In genomic region chr11:75388386-75389275, GRCh38 we compare ENCODE assay signal across 9 cellular contexts. TPM values are rescaled to one million over a fixed set of nuclear protein-coding genes. Genes with fewer than 3 reads are reported as not detected.
DNase-seq lines count a peak whose midpoint lies in the region; ATAC-seq, FAIRE-seq and TF ChIP-seq lines count a peak whose summit lies in the region.
"Had no signal": no experiment of that assay in that cellular context is flagged by ENCODE, and none has a peak within 500 bp of the region (broad histone marks: within the 10 kb centered on the region; RNA-seq: fewer than 3 reads in every experiment).

No MANE protein-coding gene starts in this region.

- no peaks in the 10 kb centered on the region for H3K9me3 Mint-ChIP-seq in activated T-helper 2 cell treated with anti-CD3 and anti-CD28 coated beads, Interferon-gamma antibody, Interleukin-2, Interleukin-4, amounts not matched to agents 10 μg/mL and 5 μg/mL and 100 μg/mL, durations not matched to agents 14 hours and 24 hours and 36 hours
- H3K9me3 Mint-ChIP-seq in type B pancreatic cell, result no peaks in the 10 kb centered on the region

- H3K27me3 ChIP-seq in MG63, result no peaks in the 10 kb centered on the region
- H3K27me3 ChIP-seq in osteoblast (ENCODE audit: insufficient read depth, low read length), result no peaks in the 10 kb centered on the region

- no peak for FAIRE-seq in frontal cortex (lab: Jason Lieb, UNC)

- H4K20me1 ChIP-seq in osteoblast (ENCODE audit: insufficient read depth, low read length), result no peaks in the 10 kb centered on the region

- no peaks in the 10 kb centered on the region for H3K79me2 ChIP-seq in osteoblast (ENCODE audit: insufficient read depth, low read length)

- H3K27ac ChIP-seq in osteoblast (ENCODE audit: low read depth, low read length), result no peak overlapping the region

- peaks cover 18% of the 10 kb centered on the region for H3K4me1 ChIP-seq in osteoblast (ENCODE audit: insufficient read depth, low read length)

- H3K9me3 ChIP-seq in MG63, result no peaks in the 10 kb centered on the region
- no peaks in the 10 kb centered on the region for H3K9me3 ChIP-seq in osteoblast (ENCODE audit: low read depth, low read length)

- peak overlapping the region; percentile 44 for H2AFZ ChIP-seq in osteoblast (ENCODE audit: low read length)

- peak; percentile 75 for TF ChIP-seq CTCF in GM12873 (IDR thresholded peaks at IDR 0.05; ENCODE audit: insufficient read depth, low read depth, low read length, missing control alignments)
- TF ChIP-seq CTCF in osteoblast (IDR thresholded peaks at IDR 0.05; ENCODE audit: extremely low read depth, low read depth, low read length), result peak; percentile 89
- peak; percentile 95 for TF ChIP-seq CTCF in type B pancreatic cell (conservative IDR thresholded peaks at IDR 0.05)

- no peak for ATAC-seq in GM18870 (IDR thresholded peaks at IDR 0.05; ENCODE audit: unreplicated experiment)

- H3K36me3 ChIP-seq in MG63 (no peaks in the 10 kb centered on the region), osteoblast (ENCODE audit: insufficient read depth, low read length) (no peaks in the 10 kb centered on the region)

- H3K4me1 Mint-ChIP-seq in activated T-helper 2 cell treated with anti-CD3 and anti-CD28 coated beads, Interferon-gamma antibody, Interleukin-2, Interleukin-4, amounts not matched to agents 10 μg/mL and 5 μg/mL and 100 μg/mL, durations not matched to agents 14 hours and 24 hours and 36 hours (ENCODE audit: low read depth), result peaks cover 6% of the 10 kb centered on the region
- H3K4me1 Mint-ChIP-seq in type B pancreatic cell (ENCODE audit: unreplicated experiment), result peaks cover 7% of the 10 kb centered on the region

- no peak overlapping the region for H3K27ac Mint-ChIP-seq in activated T-helper 2 cell treated with anti-CD3 and anti-CD28 coated beads, Interferon-gamma antibody, Interleukin-2, Interleukin-4, amounts not matched to agents 10 μg/mL and 5 μg/mL and 100 μg/mL, durations not matched to agents 14 hours and 24 hours and 36 hours
- no peak overlapping the region for H3K27ac Mint-ChIP-seq in type B pancreatic cell

- H3K4me2 ChIP-seq in osteoblast (ENCODE audit: insufficient read depth, low read length), result no peak overlapping the region

- intact Hi-C loops in activated T-helper 2 cell treated with anti-CD3 and anti-CD28 coated beads, Interferon-gamma antibody, Interleukin-2, Interleukin-4, amounts not matched to agents 10 μg/mL and 5 μg/mL and 100 μg/mL, durations not matched to agents 14 hours and 24 hours and 36 hours (cut with micrococcal nuclease), result loop anchor here (1.0 to 5.0 kb wide), 3 partner anchors 39 to 144 kb away; no protein-coding TSS in a partner anchor

- DNase-seq in MG63 (peak; percentile 56), SHP77 (lab: John Stamatoyannopoulos, UW) (peak; percentile 87 to 95), frontal cortex (ENCODE audit: low spot score in 2 of 2) (peak; percentile 56 to 75), osteoblast (ENCODE audit: insufficient read length, low spot score, missing footprints) (no peak), type B pancreatic cell (ENCODE audit: extremely low spot score, unreplicated experiment) (peak; percentile 74)
- DNase-seq in activated T-helper 2 cell treated with anti-CD3 and anti-CD28 coated beads, Interferon-gamma antibody, Interleukin-2, Interleukin-4, amounts not matched to agents 10 μg/mL and 5 μg/mL and 100 μg/mL, durations not matched to agents 14 hours and 24 hours and 36 hours (ENCODE audit: low spot score), result peak; percentile 64

- peaks cover 19% of the 10 kb centered on the region for H3K27me3 Mint-ChIP-seq in activated T-helper 2 cell treated with anti-CD3 and anti-CD28 coated beads, Interferon-gamma antibody, Interleukin-2, Interleukin-4, amounts not matched to agents 10 μg/mL and 5 μg/mL and 100 μg/mL, durations not matched to agents 14 hours and 24 hours and 36 hours (ENCODE audit: low read depth)
- peaks cover 3% of the 10 kb centered on the region for H3K27me3 Mint-ChIP-seq in type B pancreatic cell

- H3K4me3 ChIP-seq in MG63, result no peak overlapping the region
- H3K4me3 ChIP-seq in osteoblast (ENCODE audit: insufficient read depth, low read length), result no peak overlapping the region
- H3K4me3 ChIP-seq: skin epidermis had no signal

- H3K36me3 Mint-ChIP-seq in activated T-helper 2 cell treated with anti-CD3 and anti-CD28 coated beads, Interferon-gamma antibody, Interleukin-2, Interleukin-4, amounts not matched to agents 10 μg/mL and 5 μg/mL and 100 μg/mL, durations not matched to agents 14 hours and 24 hours and 36 hours (ENCODE audit: low read depth), result no peaks in the 10 kb centered on the region
- H3K36me3 Mint-ChIP-seq in type B pancreatic cell, result no peaks in the 10 kb centered on the region

- H3K4me3 Mint-ChIP-seq in activated T-helper 2 cell treated with anti-CD3 and anti-CD28 coated beads, Interferon-gamma antibody, Interleukin-2, Interleukin-4, amounts not matched to agents 10 μg/mL and 5 μg/mL and 100 μg/mL, durations not matched to agents 14 hours and 24 hours and 36 hours (ENCODE audit: low read depth), result no peak overlapping the region
- no peak overlapping the region for H3K4me3 Mint-ChIP-seq in type B pancreatic cell

RNA-seq across cellular contexts. Expression of gene RPS3, which starts 10.7 kb away (rescaled TPM):
- 2,205 and 3,444 TPM in 2 replicates for total RNA-seq in MG63 (2014; rRNA removed; shearing (Covaris generic); ENCODE audit: low replicate concordance)
- total RNA-seq in activated T-helper 2 cell treated with anti-CD3 and anti-CD28 coated beads, Interferon-gamma antibody, Interleukin-2, Interleukin-4, amounts not matched to agents 10 μg/mL and 5 μg/mL and 100 μg/mL, durations not matched to agents 14 hours and 24 hours and 36 hours, result 3,460 and 3,552 TPM in 2 replicates
- 1,354 TPM for total RNA-seq in frontal cortex
- total RNA-seq in osteoblast, result 1,511 and 1,512 TPM in 2 replicates
- 3,170 and 3,442 TPM in 2 replicates for total RNA-seq in type B pancreatic cell (ENCODE audit: low replicate concordance)

RNA-seq across cellular contexts. Expression of gene ARRB1, which starts 37.2 kb away (rescaled TPM):
- total RNA-seq in MG63 (2014; rRNA removed; shearing (Covaris generic); ENCODE audit: low replicate concordance), result 8.0 and 17.2 TPM in 2 replicates
- 15.1 and 19.3 TPM in 2 replicates for total RNA-seq in activated T-helper 2 cell treated with anti-CD3 and anti-CD28 coated beads, Interferon-gamma antibody, Interleukin-2, Interleukin-4, amounts not matched to agents 10 μg/mL and 5 μg/mL and 100 μg/mL, durations not matched to agents 14 hours and 24 hours and 36 hours
- total RNA-seq in frontal cortex (60.3 TPM), osteoblast (14.5 and 19.4 TPM in 2 replicates), type B pancreatic cell (ENCODE audit: low replicate concordance) (32.7 and 32.8 TPM in 2 replicates)

RNA-seq across cellular contexts. Expression of gene KLHL35, which starts 44.4 kb away (rescaled TPM):
- total RNA-seq in MG63 (2014; rRNA removed; shearing (Covaris generic); ENCODE audit: low replicate concordance), result 0.12 and 3.9 TPM in 2 replicates
- total RNA-seq in activated T-helper 2 cell treated with anti-CD3 and anti-CD28 coated beads, Interferon-gamma antibody, Interleukin-2, Interleukin-4, amounts not matched to agents 10 μg/mL and 5 μg/mL and 100 μg/mL, durations not matched to agents 14 hours and 24 hours and 36 hours, result 0.87 and 1.6 TPM in 2 replicates
- total RNA-seq in frontal cortex (28.5 TPM), osteoblast (2.4 and 4.3 TPM in 2 replicates), type B pancreatic cell (ENCODE audit: low replicate concordance) (0.67 and 1.6 TPM in 2 replicates)
